6 cellular contexts compared by ENCODE assay signal in genomic region chr18:7809978-7810377, GRCh38.
"Had no signal": no experiment of that assay in that cellular context is flagged by ENCODE, and none has a peak within 500 bp of the region (broad histone marks: within the 10 kb centered on the region; RNA-seq: fewer than 3 reads in every experiment).

No MANE protein-coding gene starts in this region.

- H3K27ac ChIP-seq: HL-60 had no signal

- H3K4me1 Mint-ChIP-seq: IgD-negative memory B cell had no signal

- DNase-seq: H9, HCEC 1CT had no signal

- H3K27me3 Mint-ChIP-seq: IgD-negative memory B cell had no signal

- H3K27ac Mint-ChIP-seq: GM23338, IgD-negative memory B cell had no signal

- H3K4me3 Mint-ChIP-seq: GM23338, H9, IgD-negative memory B cell had no signal

- ATAC-seq: HepG2 had no signal

- H3K36me3 Mint-ChIP-seq: IgD-negative memory B cell had no signal

- H3K4me3 ChIP-seq: GM23338 had no signal
